Comparison of ENCODE assay signal across 8 cellular contexts in the genomic region with DNA sequence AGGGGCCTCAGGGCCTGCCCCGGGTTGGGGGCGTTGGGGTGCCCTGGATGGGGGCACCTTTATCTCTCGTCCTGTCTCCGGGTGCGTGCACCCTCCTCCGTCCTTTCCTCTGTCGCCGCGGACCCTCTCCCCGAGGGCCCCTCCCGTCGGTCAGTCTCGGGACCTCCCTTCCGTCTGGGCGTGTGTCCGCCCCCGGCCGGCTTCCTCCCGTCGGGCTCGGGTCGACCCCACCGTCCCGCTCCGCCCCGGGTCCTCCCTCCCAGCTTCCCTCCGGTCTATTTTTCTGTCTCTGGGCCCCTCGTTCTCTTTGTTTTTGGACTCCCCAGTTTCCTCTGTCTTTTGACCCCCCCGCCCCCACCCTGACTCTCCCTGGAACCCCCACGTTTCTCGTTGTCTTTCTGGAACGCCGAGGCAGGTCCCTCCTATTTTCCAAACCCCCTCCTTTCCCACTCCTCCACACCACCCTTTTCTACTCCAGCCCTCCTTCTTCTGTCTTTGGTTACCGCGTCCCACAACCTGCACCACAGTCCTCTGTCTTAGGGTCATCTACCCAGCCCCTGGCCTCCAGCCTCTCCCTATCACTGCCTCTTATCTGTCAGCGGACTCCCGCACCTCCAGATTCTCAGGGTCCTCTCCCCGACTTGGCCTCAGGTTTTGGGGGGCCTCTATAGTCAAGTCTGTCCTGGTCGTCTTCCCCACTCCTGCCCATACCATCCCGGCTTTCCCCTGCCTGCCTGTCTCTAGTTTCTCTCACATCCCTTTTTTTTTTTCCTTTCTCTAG. TPM values are rescaled to one million over a fixed set of nuclear protein-coding genes. Genes with fewer than 3 reads are reported as not detected.
A peak's percentile ranks its signal among the peaks of the same experiment; 100 is the strongest.
DNase-seq lines count a peak whose midpoint lies in the region; ATAC-seq and TF ChIP-seq lines count a peak whose summit lies in the region.

No MANE protein-coding gene starts in this region.

- peak overlapping the region; percentile 96 for H3K4me2 ChIP-seq in OCI-LY3 (ENCODE audit: low read length)

- H3K36me3 ChIP-seq in OCI-LY3 (replicated peaks; ENCODE audit: low read depth, low read length) (peaks cover 36% of the 10 kb centered on the region), lower lobe of right lung (peaks cover 44% of the 10 kb centered on the region), thyroid gland (peaks cover 8 to 11% of the 10 kb centered on the region in 2 donors)

- H3K4me1 ChIP-seq in OCI-LY3 (ENCODE audit: low read length) (peaks cover 63% of the 10 kb centered on the region), lower lobe of right lung (peaks cover 57% of the 10 kb centered on the region), thyroid gland (peaks cover 62 to 71% of the 10 kb centered on the region in 2 donors)

- peak overlapping the region; percentile 90 for H3K9ac ChIP-seq in OCI-LY3 (ENCODE audit: low read length)

- TF ChIP-seq POLR2A in thyroid gland (IDR thresholded peaks at IDR 0.05) = no peak

- TF ChIP-seq CTCF in OCI-LY3 (IDR thresholded peaks at IDR 0.05; ENCODE audit: low read depth, low read length) (no peak), lower lobe of right lung (IDR thresholded peaks at IDR 0.05) (no peak), thyroid gland (IDR thresholded peaks at IDR 0.05) (no peak)

- H3K27me3 ChIP-seq in OCI-LY3 (ENCODE audit: low read depth, low read length) (no peaks in the 10 kb centered on the region), lower lobe of right lung (ENCODE audit: low read depth) (no peaks in the 10 kb centered on the region), thyroid gland (no peaks in the 10 kb centered on the region)

- DNase-seq in SIG-M5 treated with dmso at 0.1 percent for 504 hours (lab: John Stamatoyannopoulos, UW; ENCODE audit: unreplicated experiment) (peak; percentile 20), SIG-M5 (lab: John Stamatoyannopoulos, UW) (no peak), lower lobe of right lung (peak; percentile 78), thyroid gland (peak; percentile 48 to 52)

- 3 to 4% methylated on average over 38 to 40 of the region's 40 CpGs for WGBS in thyroid gland, 2 donors

- H3K4me3 ChIP-seq in OCI-LY3 (ENCODE audit: low read length) (peak overlapping the region; percentile 86), lower lobe of right lung (peak overlapping the region; percentile 92), thyroid gland (replicated peaks in 1 of 3) (peak overlapping the region; percentile 59 to 93 (median 78))

- H3K27ac ChIP-seq in OCI-LY3 (ENCODE audit: low read length) (peak overlapping the region; percentile 63), cingulate gyrus (ENCODE audit: low read depth, low read length) (peak overlapping the region; percentile 77), lower lobe of right lung (peak overlapping the region; percentile 92), thyroid gland (peak overlapping the region; percentile 85 to 95 (median 94))

- H3K79me2 ChIP-seq in OCI-LY3 (ENCODE audit: low read length) = peaks cover 57% of the 10 kb centered on the region

- ATAC-seq in lower lobe of right lung (peak; percentile 1 to 16), HG02840 (IDR thresholded peaks at IDR 0.05; ENCODE audit: low FRiP score, unreplicated experiment) (no peak), HG02678 (IDR thresholded peaks at IDR 0.05; ENCODE audit: unreplicated experiment) (no peak)

- peaks cover 49% of the 10 kb centered on the region for H4K20me1 ChIP-seq in OCI-LY3 (ENCODE audit: insufficient read depth, low read length)

- intact Hi-C loops in lower lobe of right lung (cut with DNase I) (no loop called here), thyroid gland (cut with DNase I) (loop anchor here (5.0 kb wide), 1 partner anchor 47 kb away; the partner anchor contains the start of genes ACTMAP and SNRPA)

- no peaks in the 10 kb centered on the region for H3K9me3 ChIP-seq in OCI-LY3 (ENCODE audit: insufficient read depth, low read length)
- no peaks in the 10 kb centered on the region for H3K9me3 ChIP-seq in lower lobe of right lung
- no peaks in the 10 kb centered on the region for H3K9me3 ChIP-seq in thyroid gland

- H2AFZ ChIP-seq in OCI-LY3 (ENCODE audit: low read depth, low read length) = no peak overlapping the region

RNA-seq across cellular contexts. Expression of gene EGLN2, which starts 0.8 kb away (rescaled TPM):
- 188 TPM for total RNA-seq in lower lobe of right lung
- 100 to 1,000 TPM in 2 of 4 donors, 10 to 100 TPM in 2; 94.2 to 120 (median 105) TPM for total RNA-seq in thyroid gland

RNA-seq across cellular contexts. Expression of gene RAB4B, which starts 21.7 kb away (rescaled TPM):
- total RNA-seq in lower lobe of right lung (48.5 TPM), thyroid gland (10 to 100 TPM; 21.5 to 56.6 (median 31.5) TPM)

RNA-seq across cellular contexts. Expression of gene MIA, which starts 24.4 kb away (rescaled TPM):
- total RNA-seq in lower lobe of right lung (1.7 TPM), thyroid gland (not detected)

RNA-seq across cellular contexts. Expression of gene SNRPA, which starts 48.7 kb away (rescaled TPM):
- total RNA-seq in lower lobe of right lung (44.8 TPM), thyroid gland (10 to 100 TPM; 38.2 to 80.5 (median 55.1) TPM)

RNA-seq across cellular contexts. Expression of gene ACTMAP, which starts 49.5 kb away (rescaled TPM):
- total RNA-seq in lower lobe of right lung = 17.6 TPM
- total RNA-seq in thyroid gland = 1 to 10 TPM; 3.3 to 8.5 (median 4.5) TPM

Comparison
In these comparisons a context has a peak if more than half of its experiments do, and no peak if none do; other contexts are left out.
1. ATAC-seq: peak in lower lobe of right lung (2 of 2); none in HG02840 (single experiment) and HG02678 (single experiment).
2. Peak in every context shown above with its lines, with median percentiles within 50 percentile points of each other: H3K27ac ChIP-seq and H3K4me3 ChIP-seq.